In the genomic region with DNA sequence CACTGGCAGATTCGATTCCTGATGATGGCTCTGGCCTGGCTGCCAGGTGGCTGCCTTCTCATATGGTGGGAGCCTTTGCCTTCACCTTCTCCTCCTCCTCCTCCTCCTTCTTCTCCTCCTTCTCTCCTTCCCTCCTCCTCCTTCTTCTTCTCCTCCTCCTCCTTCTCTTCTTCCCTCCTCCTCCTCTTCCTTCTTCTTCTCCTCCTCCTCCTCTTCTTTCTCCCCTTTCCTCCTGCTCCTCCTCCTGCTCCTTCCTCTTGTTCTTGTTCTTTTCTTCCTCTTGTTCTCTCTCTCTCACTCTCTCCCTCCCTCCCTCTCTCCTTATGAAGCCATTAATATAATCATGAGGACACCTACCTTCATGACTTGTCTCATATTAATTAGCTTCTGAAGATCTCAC, we compare ENCODE assay signal across 1 cellular context.
TF ChIP-seq lines count a peak whose summit lies in the region.

No MANE protein-coding gene starts in this region.

TF ChIP-seq in K562, 482 proteins besides CTCF, POLR2A, EP300 and RAD21:
- TF ChIP-seq, protein P1, sequence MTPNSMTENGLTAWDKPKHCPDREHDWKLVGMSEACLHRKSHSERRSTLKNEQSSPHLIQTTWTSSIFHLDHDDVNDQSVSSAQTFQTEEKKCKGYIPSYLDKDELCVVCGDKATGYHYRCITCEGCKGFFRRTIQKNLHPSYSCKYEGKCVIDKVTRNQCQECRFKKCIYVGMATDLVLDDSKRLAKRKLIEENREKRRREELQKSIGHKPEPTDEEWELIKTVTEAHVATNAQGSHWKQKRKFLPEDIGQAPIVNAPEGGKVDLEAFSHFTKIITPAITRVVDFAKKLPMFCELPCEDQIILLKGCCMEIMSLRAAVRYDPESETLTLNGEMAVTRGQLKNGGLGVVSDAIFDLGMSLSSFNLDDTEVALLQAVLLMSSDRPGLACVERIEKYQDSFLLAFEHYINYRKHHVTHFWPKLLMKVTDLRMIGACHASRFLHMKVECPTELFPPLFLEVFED (CRISPR knock-in tag; conservative IDR thresholded peaks at IDR 0.05), result 0 out of 2 replicates have a peak, but pooled peaks have one; percentile 68
- TF ChIP-seq SIN3B (IDR thresholded peaks at IDR 0.05; ENCODE audit: low read depth), result no peak
- TF ChIP-seq, protein P2, sequence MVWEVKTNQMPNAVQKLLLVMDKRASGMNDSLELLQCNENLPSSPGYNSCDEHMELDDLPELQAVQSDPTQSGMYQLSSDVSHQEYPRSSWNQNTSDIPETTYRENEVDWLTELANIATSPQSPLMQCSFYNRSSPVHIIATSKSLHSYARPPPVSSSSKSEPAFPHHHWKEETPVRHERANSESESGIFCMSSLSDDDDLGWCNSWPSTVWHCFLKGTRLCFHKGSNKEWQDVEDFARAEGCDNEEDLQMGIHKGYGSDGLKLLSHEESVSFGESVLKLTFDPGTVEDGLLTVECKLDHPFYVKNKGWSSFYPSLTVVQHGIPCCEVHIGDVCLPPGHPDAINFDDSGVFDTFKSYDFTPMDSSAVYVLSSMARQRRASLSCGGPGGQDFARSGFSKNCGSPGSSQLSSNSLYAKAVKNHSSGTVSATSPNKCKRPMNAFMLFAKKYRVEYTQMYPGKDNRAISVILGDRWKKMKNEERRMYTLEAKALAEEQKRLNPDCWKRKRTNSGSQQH (CRISPR knock-in tag; IDR thresholded peaks at IDR 0.05), result 0 out of 2 replicates have a peak, but pooled peaks have one; percentile 27
